In the genomic region with DNA sequence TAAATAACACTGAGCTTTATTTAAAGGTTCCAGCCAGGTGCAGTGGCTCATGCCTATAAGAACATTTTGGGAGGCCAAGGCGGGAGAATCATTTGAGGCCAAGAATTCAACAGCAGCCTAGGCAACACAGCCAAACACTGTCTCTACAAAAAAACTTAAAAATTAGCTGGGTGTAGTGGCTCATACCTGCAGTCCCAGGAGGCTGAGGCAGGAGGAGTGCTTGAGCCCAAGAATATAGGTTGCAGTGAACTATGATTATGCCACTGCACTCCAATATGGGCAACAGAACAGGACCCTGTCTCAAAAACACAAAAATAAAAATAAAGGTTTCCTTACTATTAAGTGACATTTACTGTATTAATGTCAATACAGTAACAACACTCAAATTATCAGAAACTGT, we compare ENCODE assay signal across 9 cellular contexts. TPM values are rescaled to one million over a fixed set of nuclear protein-coding genes. Genes with fewer than 3 reads are reported as not detected.
A peak's percentile ranks its signal among the peaks of the same experiment; 100 is the strongest.
DNase-seq lines count a peak whose midpoint lies in the region; ATAC-seq, FAIRE-seq and TF ChIP-seq lines count a peak whose summit lies in the region.
"Had no signal": no experiment of that assay in that cellular context is flagged by ENCODE, and none has a peak within 500 bp of the region (broad histone marks: within the 10 kb centered on the region; RNA-seq: fewer than 3 reads in every experiment).

No MANE protein-coding gene starts in this region.

- 91 to 94% methylated on average over 1 of the region's 1 CpG for WGBS in sigmoid colon, 2 donors

- H3K4me1 Mint-ChIP-seq in activated CD8-positive, alpha-beta T cell treated with anti-CD3 and anti-CD28 coated beads, Interleukin-2, amount 10 ng/mL, durations not matched to agents 7 days and 5 days (ENCODE audit: low read depth): peaks cover 39% of the 10 kb centered on the region

- no peaks in the 10 kb centered on the region for H4K20me1 ChIP-seq in keratinocyte (ENCODE audit: control insufficient read depth, extremely low read depth, insufficient read depth, low read length)

- H3K9me3 Mint-ChIP-seq in activated CD8-positive, alpha-beta T cell treated with anti-CD3 and anti-CD28 coated beads, Interleukin-2, amount 10 ng/mL, durations not matched to agents 7 days and 5 days (ENCODE audit: insufficient read depth): no peaks in the 10 kb centered on the region

- POLR2A ChIA-PET in activated CD8-positive, alpha-beta T cell treated with anti-CD3 and anti-CD28 coated beads, Interleukin-2, amount 10 ng/mL, durations not matched to agents 7 days and 5 days (lab: Charles Lee): interaction anchor here (0.6 to 5.0 kb wide), 7 partner anchors 8 to 192 kb away, joined by 3 to 59 read pairs (median 4); a partner anchor contains a TSS

- no peak for ATAC-seq in activated CD8-positive, alpha-beta T cell treated with anti-CD3 and anti-CD28 coated beads, Interleukin-2, amount 10 ng/mL, durations not matched to agents 7 days and 5 days
- ATAC-seq in GM18520 (IDR thresholded peaks at IDR 0.05; ENCODE audit: unreplicated experiment): no peak

- peaks cover 19% of the 10 kb centered on the region for H3K4me1 ChIP-seq in keratinocyte (ENCODE audit: control insufficient read depth, extremely low read depth, insufficient read depth, low read length)
- peaks cover 0 to 32% (median 28%) of the 10 kb centered on the region in 4 donors for H3K4me1 ChIP-seq in sigmoid colon

- intact Hi-C loops in sigmoid colon (cut with DNase I): loop anchor here (5.0 to 10.0 kb wide), 3 partner anchors 58 to 544 kb away; a partner anchor contains a TSS

- peak overlapping the region; percentile 99 for H3K4me3 Mint-ChIP-seq in activated CD8-positive, alpha-beta T cell treated with anti-CD3 and anti-CD28 coated beads, Interleukin-2, amount 10 ng/mL, durations not matched to agents 7 days and 5 days

- DNase-seq in EH (ENCODE audit: low read depth): peak; percentile 26
- DNase-seq in activated CD8-positive, alpha-beta T cell treated with anti-CD3 and anti-CD28 coated beads, Interleukin-2, amount 10 ng/mL, durations not matched to agents 7 days and 5 days: peak; percentile 60
- no peak for DNase-seq in keratinocyte (ENCODE audit: low read depth, low spot score)
- no peak for DNase-seq in sigmoid colon
- DNase-seq in NOMO-1 treated with DMSO at 0.1 percent for 48 hours (lab: John Stamatoyannopoulos, UW; ENCODE audit: unreplicated experiment): no peak
- DNase-seq in effector CD4-positive, alpha-beta T cell: no peak

- no peak for FAIRE-seq in keratinocyte (lab: Jason Lieb, UNC)

- no peak overlapping the region for H3K27ac Mint-ChIP-seq in activated CD8-positive, alpha-beta T cell treated with anti-CD3 and anti-CD28 coated beads, Interleukin-2, amount 10 ng/mL, durations not matched to agents 7 days and 5 days

- no peaks in the 10 kb centered on the region for H3K27me3 Mint-ChIP-seq in activated CD8-positive, alpha-beta T cell treated with anti-CD3 and anti-CD28 coated beads, Interleukin-2, amount 10 ng/mL, durations not matched to agents 7 days and 5 days (ENCODE audit: low read depth)

- no peaks in the 10 kb centered on the region for H3K27me3 ChIP-seq in keratinocyte (ENCODE audit: control insufficient read depth, extremely low read depth, insufficient read depth, low read length)
- no peaks in the 10 kb centered on the region for H3K27me3 ChIP-seq in sigmoid colon

- peak overlapping the region; percentile 7 for H3K4me2 ChIP-seq in keratinocyte (ENCODE audit: control insufficient read depth, extremely low read depth, insufficient read depth, low read depth, low read length)

- H3K9ac ChIP-seq in keratinocyte (ENCODE audit: control insufficient read depth, extremely low read depth, insufficient read depth, low read length): no peak overlapping the region

- H3K36me3 ChIP-seq in keratinocyte (ENCODE audit: control insufficient read depth in 2 of 2, extremely low read depth in 1 of 2, insufficient read depth in 2 of 2, low read length in 2 of 2): no peaks in the 10 kb centered on the region
- no peaks in the 10 kb centered on the region for H3K36me3 ChIP-seq in sigmoid colon

- no peaks in the 10 kb centered on the region for H3K9me1 ChIP-seq in keratinocyte (ENCODE audit: control insufficient read depth, extremely low read depth, insufficient read depth, low read length)

- no peak overlapping the region for H3K4me3 ChIP-seq in keratinocyte (ENCODE audit: control insufficient read depth in 2 of 3, extremely low read depth in 1 of 3, insufficient read depth in 2 of 3, low read depth in 1 of 3, low read length in 3 of 3)
- no peak overlapping the region for H3K4me3 ChIP-seq in sigmoid colon

- H2AFZ ChIP-seq in keratinocyte (ENCODE audit: control insufficient read depth, low read length): no peak overlapping the region

- H3K9me3 ChIP-seq in keratinocyte (ENCODE audit: control insufficient read depth, low read depth, low read length) (no peaks in the 10 kb centered on the region), sigmoid colon (no peaks in the 10 kb centered on the region)

- peak; percentile 38; the same call in 1 of the 2 replicates for TF ChIP-seq CTCF in LNCAP (IDR thresholded peaks at IDR 0.05)
- TF ChIP-seq CTCF in keratinocyte (optimal IDR thresholded peaks at IDR 0.05 in 1 of 3, IDR thresholded peaks at IDR 0.05 in 1 of 3, conservative IDR thresholded peaks at IDR 0.05 in 1 of 3; ENCODE audit: extremely low read depth in 1 of 3, insufficient read depth in 2 of 3, low read length in 3 of 3): peak; percentile 42 to 57 (median 43)
- TF ChIP-seq CTCF in sigmoid colon (IDR thresholded peaks at IDR 0.05): no peak

- no peak for TF ChIP-seq POLR2A in sigmoid colon (IDR thresholded peaks at IDR 0.05)

- TF ChIP-seq EP300 in sigmoid colon (IDR thresholded peaks at IDR 0.05): no peak

- H3K27ac ChIP-seq in keratinocyte (ENCODE audit: control insufficient read depth, insufficient read depth, low read length) (no peak overlapping the region), sigmoid colon (no peak overlapping the region)

- CTCF ChIA-PET in activated CD8-positive, alpha-beta T cell treated with anti-CD3 and anti-CD28 coated beads, Interleukin-2, amount 10 ng/mL, durations not matched to agents 7 days and 5 days (lab: Charles Lee): interaction anchor here (0.5 to 3.2 kb wide), 18 partner anchors 10 to 592 kb away, joined by 3 to 30 read pairs (median 4); a partner anchor contains a TSS

- dilution Hi-C loops in keratinocyte (cut with MboI; ENCODE audit: extremely low pct_ligation_motif_present, low sequenced_read_pairs): no loop called here

- peaks cover 7% of the 10 kb centered on the region for H3K36me3 Mint-ChIP-seq in activated CD8-positive, alpha-beta T cell treated with anti-CD3 and anti-CD28 coated beads, Interleukin-2, amount 10 ng/mL, durations not matched to agents 7 days and 5 days (ENCODE audit: low read depth)

- H3K79me2 ChIP-seq in keratinocyte (ENCODE audit: control insufficient read depth, insufficient read depth, low read length): peaks cover 19% of the 10 kb centered on the region

RNA-seq across cellular contexts. Expression of a gene that starts 2.1 kb away (rescaled TPM):
- 10 to 100 TPM; 35.7 to 39.3 TPM for total RNA-seq in activated CD8-positive, alpha-beta T cell treated with anti-CD3 and anti-CD28 coated beads, Interleukin-2, amount 10 ng/mL, durations not matched to agents 7 days and 5 days
- polyA plus RNA-seq in keratinocyte (44.7 to 56.9 TPM (median 45.2 TPM) in 3 replicates), sigmoid colon (10 to 100 TPM; 19.2 to 21.0 (median 20.4) TPM)
- 59.2 TPM for polyA plus RNA-seq in keratinocyte (2011; ENCODE audit: low read depth)
- 44.1 and 53.6 TPM in 2 replicates for polyA plus RNA-seq in keratinocyte (2011; cell fraction: cytosol; rRNA removed)
- polyA plus RNA-seq in keratinocyte (2011; cell fraction: nucleus; rRNA removed): 24.6 and 28.0 TPM in 2 replicates
- polyA plus RNA-seq in keratinocyte (2012; ENCODE audit: low replicate concordance): 35.3 and 35.8 TPM in 2 replicates
- polyA minus RNA-seq in keratinocyte: 6.4 to 22.3 TPM (median 22.0 TPM) in 3 replicates
- 14.6 TPM for polyA minus RNA-seq in keratinocyte (2011; cell fraction: cytosol; rRNA and poly(A)+ RNA removed)
- polyA minus RNA-seq in keratinocyte (2011; cell fraction: nucleus; rRNA and poly(A)+ RNA removed): 4.5 and 7.1 TPM in 2 replicates
- 10 to 100 TPM; 16.8 to 27.5 (median 20.1) TPM for total RNA-seq in sigmoid colon

RNA-seq across cellular contexts. Expression of a gene that starts 7.6 kb away (rescaled TPM):
- total RNA-seq in activated CD8-positive, alpha-beta T cell treated with anti-CD3 and anti-CD28 coated beads, Interleukin-2, amount 10 ng/mL, durations not matched to agents 7 days and 5 days: not detected
- polyA plus RNA-seq in keratinocyte: not detected in 3 replicates
- not detected for polyA plus RNA-seq in keratinocyte (2011; ENCODE audit: low read depth)
- not detected in 2 replicates for polyA plus RNA-seq in keratinocyte (2011; cell fraction: cytosol; rRNA removed)
- polyA plus RNA-seq in keratinocyte (2011; cell fraction: nucleus; rRNA removed): not detected in 2 replicates
- polyA plus RNA-seq in keratinocyte (2012; ENCODE audit: low replicate concordance): not detected in 2 replicates
- polyA minus RNA-seq in keratinocyte: not detected in 3 replicates
- polyA minus RNA-seq in keratinocyte (2011; cell fraction: cytosol; rRNA and poly(A)+ RNA removed): not detected
- not detected in 2 replicates for polyA minus RNA-seq in keratinocyte (2011; cell fraction: nucleus; rRNA and poly(A)+ RNA removed)
- total RNA-seq in sigmoid colon: not detected
- not detected for polyA plus RNA-seq in sigmoid colon
- total RNA-seq: skeletal muscle tissue had no signal

RNA-seq across cellular contexts. Expression of a gene that starts 27.8 kb away (rescaled TPM):
- 10 to 100 TPM; 35.5 to 36.4 TPM for total RNA-seq in activated CD8-positive, alpha-beta T cell treated with anti-CD3 and anti-CD28 coated beads, Interleukin-2, amount 10 ng/mL, durations not matched to agents 7 days and 5 days
- polyA plus RNA-seq in keratinocyte (4.7 to 9.3 TPM (median 6.0 TPM) in 3 replicates), sigmoid colon (1 to 10 TPM; 3.7 to 8.9 (median 6.0) TPM)
- polyA plus RNA-seq in keratinocyte (2011; ENCODE audit: low read depth): 19.6 TPM
- polyA plus RNA-seq in keratinocyte (2011; cell fraction: cytosol; rRNA removed): 5.0 and 5.6 TPM in 2 replicates
- polyA plus RNA-seq in keratinocyte (2011; cell fraction: nucleus; rRNA removed): 8.2 and 9.1 TPM in 2 replicates
- 8.1 and 10.2 TPM in 2 replicates for polyA plus RNA-seq in keratinocyte (2012; ENCODE audit: low replicate concordance)
- polyA minus RNA-seq in keratinocyte: 9.0 to 15.0 TPM (median 13.5 TPM) in 3 replicates
- polyA minus RNA-seq in keratinocyte (2011; cell fraction: cytosol; rRNA and poly(A)+ RNA removed): 7.1 TPM
- polyA minus RNA-seq in keratinocyte (2011; cell fraction: nucleus; rRNA and poly(A)+ RNA removed): 2.8 and 7.6 TPM in 2 replicates
- total RNA-seq in sigmoid colon: 1 to 10 TPM; 6.1 to 7.3 (median 6.8) TPM

RNA-seq across cellular contexts. Expression of a gene that starts 48.7 kb away (rescaled TPM):
- total RNA-seq in activated CD8-positive, alpha-beta T cell treated with anti-CD3 and anti-CD28 coated beads, Interleukin-2, amount 10 ng/mL, durations not matched to agents 7 days and 5 days: not detected
- 0.05 to 0.27 TPM (median 0.17 TPM) in 3 replicates for polyA plus RNA-seq in keratinocyte
- polyA plus RNA-seq in keratinocyte (2011; ENCODE audit: low read depth): not detected
- 0.09 and 0.12 TPM in 2 replicates for polyA plus RNA-seq in keratinocyte (2011; cell fraction: cytosol; rRNA removed)
- polyA plus RNA-seq in keratinocyte (2011; cell fraction: nucleus; rRNA removed): 0.15 TPM in 1 of 2 replicates, not detected in the other
- 0.08 and 0.09 TPM in 2 replicates for polyA plus RNA-seq in keratinocyte (2012; ENCODE audit: low replicate concordance)
- polyA minus RNA-seq in keratinocyte: 0.16 to 0.30 TPM in 2 of 3 replicates, not detected in the other
- polyA minus RNA-seq in keratinocyte (2011; cell fraction: cytosol; rRNA and poly(A)+ RNA removed): not detected
- polyA minus RNA-seq in keratinocyte (2011; cell fraction: nucleus; rRNA and poly(A)+ RNA removed): 0.42 TPM in 1 of 2 replicates, not detected in the other
- total RNA-seq in sigmoid colon: 1 to 10 TPM in 3 of 4 donors, under 1 TPM in 1; 0.68 to 3.2 (median 2.1) TPM
- polyA plus RNA-seq in sigmoid colon: 10 to 100 TPM in 1 of 3 donors, 1 to 10 TPM in 2; 3.4 to 19.0 (median 3.6) TPM

Comparison
In these comparisons a context has a peak if more than half of its experiments do, and no peak if none do; other contexts are left out.
1. DNase-seq: peak in EH (single experiment) and activated CD8-positive, alpha-beta T cell treated with anti-CD3 and anti-CD28 coated beads, Interleukin-2, amount 10 ng/mL, durations not matched to agents 7 days and 5 days (single experiment); none in keratinocyte (single experiment), sigmoid colon (single experiment), NOMO-1 treated with DMSO at 0.1 percent for 48 hours (single experiment) and effector CD4-positive, alpha-beta T cell (single experiment).
2. CTCF ChIP-seq: peak in LNCAP (single experiment) and keratinocyte (3 of 3); none in sigmoid colon (0 of 4).
3. RNA of a gene that starts 27.8 kb away (total RNA-seq): 35.5 to 36.4 TPM in activated CD8-positive, alpha-beta T cell treated with anti-CD3 and anti-CD28 coated beads, Interleukin-2, amount 10 ng/mL, durations not matched to agents 7 days and 5 days; 6.1 to 7.3 TPM in sigmoid colon; every median in the first group is over 4 times any median in the second.